Comparison of ENCODE assay signal across 18 cellular contexts in genomic region chr19:18671303-18672043, GRCh38. TPM values are rescaled to one million over a fixed set of nuclear protein-coding genes. Genes with fewer than 3 reads are reported as not detected.
DNase-seq lines count a peak whose midpoint lies in the region; ATAC-seq and TF ChIP-seq lines count a peak whose summit lies in the region.
"Had no signal": no experiment of that assay in that cellular context is flagged by ENCODE, and none has a peak within 500 bp of the region (broad histone marks: within the 10 kb centered on the region; RNA-seq: fewer than 3 reads in every experiment).

No MANE protein-coding gene starts in this region.

- TF ChIP-seq EP300 in gastroesophageal sphincter (IDR thresholded peaks at IDR 0.05) (no peak), sigmoid colon (IDR thresholded peaks at IDR 0.05) (no peak)

- peak overlapping the region; percentile 26 to 99 (median 94) for H3K4me2 ChIP-seq in BLaER1 treated with 17β-estradiol and CSF1 and Interleukin-3, amounts not matched to agents 10 nM and 100 nM

- peaks cover 16 to 66% (median 60%) of the 10 kb centered on the region in 11 experiments; a peak in 21 of 22 replicates for H4K20me1 ChIP-seq in BLaER1 treated with 17β-estradiol and CSF1 and Interleukin-3, amounts not matched to agents 10 nM and 100 nM

- no peaks in the 10 kb centered on the region for H3K9me3 ChIP-seq in BLaER1 treated with 17β-estradiol and CSF1 and Interleukin-3, amounts not matched to agents 10 nM and 100 nM (replicated peaks in 1 of 11)
- H3K9me3 ChIP-seq in ascending aorta (no peaks in the 10 kb centered on the region), gastroesophageal sphincter (no peaks in the 10 kb centered on the region), sigmoid colon (no peaks in the 10 kb centered on the region)

- no peak for DNase-seq in ascending aorta (ENCODE audit: low spot score in 2 of 2)
- no peak for DNase-seq in sigmoid colon
- DNase-seq in NAMALWA (ENCODE audit: low spot score), result no peak
- no peak for DNase-seq in activated CD4-positive, CD25-positive, alpha-beta regulatory T cell treated with anti-CD3 and anti-CD28 coated beads, Interleukin-2, amount 50 U/mL, for 72 hours
- no peak for DNase-seq in activated CD4-positive, alpha-beta T cell treated with anti-CD3 and anti-CD28 coated beads for 4 hours
- DNase-seq: COR-L47, GOT3, Kasumi-1, NCI-H1417 treated with DMSO at 0.1 percent for 48 hours, NCI-H2029, NCI-H2171 treated with DMSO at 0.1 percent for 48 hours, NCI-H510A, NCI-H82, SHP77 treated with DMSO at 0.1 percent for 48 hours had no signal

- intact Hi-C loops in ascending aorta (cut with DNase I), result loop anchor here (1.0 to 2.0 kb wide), 2 partner anchors 22 to 77 kb away; no protein-coding TSS in a partner anchor
- intact Hi-C loops in sigmoid colon (cut with DNase I), result no loop called here

- TF ChIP-seq CTCF in ascending aorta (IDR thresholded peaks at IDR 0.05) (no peak), gastroesophageal sphincter (IDR thresholded peaks at IDR 0.05) (no peak), sigmoid colon (IDR thresholded peaks at IDR 0.05) (no peak)

- 28 to 83% methylated on average over 2 to 5 of the region's 35 CpGs for whole genome bisulfite sequencing in gastroesophageal sphincter (ENCODE audit: low coverage in 1 of 2), 2 donors
- 92 to 93% methylated on average over 35 of the region's 35 CpGs for WGBS in sigmoid colon, 2 donors

- no peak for TF ChIP-seq POLR2A in gastroesophageal sphincter (IDR thresholded peaks at IDR 0.05)
- TF ChIP-seq POLR2A in sigmoid colon (IDR thresholded peaks at IDR 0.05), result no peak

- H3K27ac ChIP-seq in BLaER1 treated with 17β-estradiol and CSF1 and Interleukin-3, amounts not matched to agents 10 nM and 100 nM, result no peak overlapping the region
- H3K27ac ChIP-seq in ascending aorta (peak overlapping the region; percentile 50 to 59), gastroesophageal sphincter (peak overlapping the region; percentile 7 to 82 (median 78)), sigmoid colon (peak overlapping the region; percentile 71 to 80 (median 74))
- H3K27ac ChIP-seq: C4-2B had no signal

- H3K27me3 ChIP-seq in BLaER1 treated with 17β-estradiol and CSF1 and Interleukin-3, amounts not matched to agents 10 nM and 100 nM, result peaks cover 0 to 23% (median 5%) of the 10 kb centered on the region in 11 experiments; a peak in 8 of 22 replicates
- H3K27me3 ChIP-seq in ascending aorta (no peaks in the 10 kb centered on the region), gastroesophageal sphincter (no peaks in the 10 kb centered on the region), sigmoid colon (no peaks in the 10 kb centered on the region)

- peaks cover 53 to 75% (median 66%) of the 10 kb centered on the region in 10 experiments for H3K4me1 ChIP-seq in BLaER1 treated with 17β-estradiol and CSF1 and Interleukin-3, amounts not matched to agents 10 nM and 100 nM
- H3K4me1 ChIP-seq in ascending aorta (peaks cover 5 to 19% of the 10 kb centered on the region in 2 donors), gastroesophageal sphincter (peaks cover 0 to 89% (median 27%) of the 10 kb centered on the region in 3 donors), sigmoid colon (peaks cover 0 to 49% (median 28%) of the 10 kb centered on the region in 4 donors)

- H3K4me3 ChIP-seq in BLaER1 treated with 17β-estradiol and CSF1 and Interleukin-3, amounts not matched to agents 10 nM and 100 nM, result no peak overlapping the region
- H3K4me3 ChIP-seq in ascending aorta (no peak overlapping the region), gastroesophageal sphincter (no peak overlapping the region), sigmoid colon (no peak overlapping the region)

- H3K9ac ChIP-seq in BLaER1 treated with 17β-estradiol and CSF1 and Interleukin-3, amounts not matched to agents 10 nM and 100 nM, result peak overlapping the region in 6 of 11 experiments; percentile 32 to 49 (median 40); a peak in 9 of 22 replicates

- peaks cover 17 to 26% (median 20%) of the 10 kb centered on the region in 11 experiments for H3K36me3 ChIP-seq in BLaER1 treated with 17β-estradiol and CSF1 and Interleukin-3, amounts not matched to agents 10 nM and 100 nM
- H3K36me3 ChIP-seq in ascending aorta, result peaks cover 23 to 33% of the 10 kb centered on the region in 2 donors
- H3K36me3 ChIP-seq in gastroesophageal sphincter, result peaks cover 0 to 35% of the 10 kb centered on the region in 2 donors
- peaks cover 12 to 30% (median 25%) of the 10 kb centered on the region in 4 donors for H3K36me3 ChIP-seq in sigmoid colon

- ATAC-seq in gastroesophageal sphincter (no peak), HG03095 (IDR thresholded peaks at IDR 0.05; ENCODE audit: unreplicated experiment) (no peak)

RNA-seq across cellular contexts. Expression of gene CRTC1, which starts 12.0 kb away (rescaled TPM):
- total RNA-seq in ascending aorta (10.0 TPM), gastroesophageal sphincter (1 to 10 TPM; 3.8 to 8.9 (median 6.3) TPM), sigmoid colon (1 to 10 TPM; 2.5 to 7.2 (median 4.6) TPM)
- 1 to 10 TPM; 2.8 to 8.9 (median 3.6) TPM for polyA plus RNA-seq in sigmoid colon

RNA-seq across cellular contexts. Expression of gene KLHL26, which starts 34.6 kb away (rescaled TPM):
- total RNA-seq in ascending aorta (52.8 TPM), gastroesophageal sphincter (10 to 100 TPM; 12.9 to 19.0 (median 14.6) TPM), sigmoid colon (1 to 10 TPM; 3.8 to 8.3 (median 5.9) TPM)
- polyA plus RNA-seq in sigmoid colon, result 1 to 10 TPM; 1.6 to 4.8 (median 1.8) TPM

RNA-seq across cellular contexts. Expression of gene TMEM59L, which starts 58.8 kb away (rescaled TPM):
- total RNA-seq in ascending aorta, result not detected
- total RNA-seq in gastroesophageal sphincter, result 1 to 10 TPM in 3 of 4 donors, under 1 TPM in 1; 0.96 to 4.0 (median 2.0) TPM
- total RNA-seq in sigmoid colon, result 1 to 10 TPM in 3 of 4 donors, under 1 TPM in 1; 0.82 to 6.4 (median 4.1) TPM
- polyA plus RNA-seq in sigmoid colon, result 1 to 10 TPM in 1 of 3 donors, not detected in 2; 5.0 TPM

Comparison
In these comparisons a context has a peak if more than half of its experiments do, and no peak if none do; other contexts are left out.
1. H3K27ac ChIP-seq: peak in ascending aorta (2 of 2), gastroesophageal sphincter (4 of 4) and sigmoid colon (4 of 4); none in BLaER1 treated with 17β-estradiol and CSF1 and Interleukin-3, amounts not matched to agents 10 nM and 100 nM (0 of 11).